2 cellular contexts compared by ENCODE assay signal in genomic region chr1:158124034-158124433, GRCh38.
TF ChIP-seq lines count a peak whose summit lies in the region.

No MANE protein-coding gene starts in this region.

TF ChIP-seq in HEK293, 187 proteins besides CTCF, POLR2A, EP300 and RAD21:
- TF ChIP-seq EGR2 (tag by site-specific recombination; IDR thresholded peaks at IDR 0.05; ENCODE audit: low read depth) (no peak), SCRT2 (tag by site-specific recombination; IDR thresholded peaks at IDR 0.05) (peak; percentile 76), PRDM10 (tag by site-specific recombination; IDR thresholded peaks at IDR 0.05) (no peak), ZNF777 (tag by site-specific recombination; IDR thresholded peaks at IDR 0.05; ENCODE audit: borderline replicate concordance) (no peak), SCRT1 (tag by site-specific recombination; IDR thresholded peaks at IDR 0.05; ENCODE audit: borderline replicate concordance) (peak; percentile 10; the same call in 1 of the 2 replicates), ZNF501 (tag by site-specific recombination; IDR thresholded peaks at IDR 0.05) (no peak), ZNF776 (tag by site-specific recombination; IDR thresholded peaks at IDR 0.05; ENCODE audit: borderline replicate concordance) (no peak), ZNF18 (tag by site-specific recombination; IDR thresholded peaks at IDR 0.05) (no peak), ZNF792 (tag by site-specific recombination; IDR thresholded peaks at IDR 0.05) (no peak), ZBTB11 (tag by site-specific recombination; conservative IDR thresholded peaks at IDR 0.05; ENCODE audit: low read depth) (no peak), ZNF558 (tag by site-specific recombination; IDR thresholded peaks at IDR 0.05) (no peak), RBAK (tag by site-specific recombination; IDR thresholded peaks at IDR 0.05) (no peak), BCL11A (tag by site-specific recombination; IDR thresholded peaks at IDR 0.05; ENCODE audit: low read depth) (no peak), MEIS1 (CRISPR knock-in tag; IDR thresholded peaks at IDR 0.05; ENCODE audit: borderline replicate concordance) (no peak), ZFP69B (tag by site-specific recombination; IDR thresholded peaks at IDR 0.05) (no peak), HOXA7 (CRISPR knock-in tag; IDR thresholded peaks at IDR 0.05; ENCODE audit: borderline replicate concordance) (no peak)

TF ChIP-seq in H1, 55 proteins besides CTCF, POLR2A, EP300 and RAD21:
- no peak for TF ChIP-seq PHF8 (conservative IDR thresholded peaks at IDR 0.05; ENCODE audit: low read depth, low read length)
- TF ChIP-seq CTBP2 (IDR thresholded peaks at IDR 0.05; ENCODE audit: borderline replicate concordance, insufficient read depth, insufficient read length, low read length), result no peak
- no peak for TF ChIP-seq SP2 (IDR thresholded peaks at IDR 0.05; ENCODE audit: low read length)
- TF ChIP-seq YY1 (IDR thresholded peaks at IDR 0.05; ENCODE audit: low read depth, low read length), result no peak
- TF ChIP-seq CEBPB (IDR thresholded peaks at IDR 0.05; ENCODE audit: low read depth, low read length), result no peak
- no peak for TF ChIP-seq USF2 (IDR thresholded peaks at IDR 0.05; ENCODE audit: low read length)
- TF ChIP-seq ZNF274 (IDR thresholded peaks at IDR 0.05; ENCODE audit: borderline replicate concordance, extremely low read depth, low read length), result no peak
- TF ChIP-seq JUND (IDR thresholded peaks at IDR 0.05; ENCODE audit: low read length), result no peak
